ENCODE assay signal across 8 cellular contexts in genomic region chr6:138815797-138816528, GRCh38. TPM values are rescaled to one million over a fixed set of nuclear protein-coding genes. Genes with fewer than 3 reads are reported as not detected.
A peak's percentile ranks its signal among the peaks of the same experiment; 100 is the strongest.
DNase-seq lines count a peak whose midpoint lies in the region; ATAC-seq and TF ChIP-seq lines count a peak whose summit lies in the region.

No MANE protein-coding gene starts in this region.

- no peak overlapping the region for H2AFZ ChIP-seq in hepatocyte

- H3K79me2 ChIP-seq in hepatocyte = no peaks in the 10 kb centered on the region

- H3K27me3 ChIP-seq in ascending aorta (no peaks in the 10 kb centered on the region), hepatocyte (no peaks in the 10 kb centered on the region)

- no peak overlapping the region for H3K4me2 ChIP-seq in hepatocyte

- TF ChIP-seq CTCF in ascending aorta (IDR thresholded peaks at IDR 0.05) = peak; percentile 55 to 72 (median 72)
- peak; percentile 75 for TF ChIP-seq CTCF in hepatocyte (IDR thresholded peaks at IDR 0.05; ENCODE audit: poor library complexity)

- H3K36me3 ChIP-seq in ascending aorta (no peaks in the 10 kb centered on the region), hepatocyte (replicated peaks; ENCODE audit: insufficient read depth, low read depth) (no peaks in the 10 kb centered on the region)

- peak overlapping the region; percentile 91 for H3K27ac Mint-ChIP-seq in stimulated activated naive B cell treated with anti-CD40 and anti-IgM and Interleukin-4, amounts not matched to agents 10 μg/mL and 1 μg/mL and 100 μg/mL, for 72 hours

- ATAC-seq in GM19452 (IDR thresholded peaks at IDR 0.05; ENCODE audit: unreplicated experiment) (peak; percentile 70), HG03520 (IDR thresholded peaks at IDR 0.05; ENCODE audit: unreplicated experiment) (peak; percentile 52)
- ATAC-seq in stimulated activated naive B cell treated with anti-CD40 and anti-IgM and Interleukin-4, amounts not matched to agents 10 μg/mL and 1 μg/mL and 100 μg/mL, for 72 hours (replicated peaks) = peak; percentile 19 to 24

- intact Hi-C loops in ascending aorta (cut with DNase I) = loop anchor here (2.0 kb wide), 1 partner anchor 549 kb away; no protein-coding TSS in a partner anchor

- H3K27me3 Mint-ChIP-seq in stimulated activated naive B cell treated with anti-CD40 and anti-IgM and Interleukin-4, amounts not matched to agents 10 μg/mL and 1 μg/mL and 100 μg/mL, for 72 hours = peaks cover 0 to 3% of the 10 kb centered on the region in 2 donors

- H3K9me3 ChIP-seq in ascending aorta (no peaks in the 10 kb centered on the region), hepatocyte (ENCODE audit: low read depth) (no peaks in the 10 kb centered on the region)

- no peak overlapping the region for H3K4me3 Mint-ChIP-seq in stimulated activated naive B cell treated with anti-CD40 and anti-IgM and Interleukin-4, amounts not matched to agents 10 μg/mL and 1 μg/mL and 100 μg/mL, for 72 hours

- peaks cover 32 to 45% of the 10 kb centered on the region in 2 donors for H3K4me1 Mint-ChIP-seq in stimulated activated naive B cell treated with anti-CD40 and anti-IgM and Interleukin-4, amounts not matched to agents 10 μg/mL and 1 μg/mL and 100 μg/mL, for 72 hours

- no peaks in the 10 kb centered on the region for H3K36me3 Mint-ChIP-seq in stimulated activated naive B cell treated with anti-CD40 and anti-IgM and Interleukin-4, amounts not matched to agents 10 μg/mL and 1 μg/mL and 100 μg/mL, for 72 hours

- H3K9me2 ChIP-seq in hepatocyte (replicated peaks; ENCODE audit: insufficient read depth) = no peaks in the 10 kb centered on the region

- no peaks in the 10 kb centered on the region for H3K4me1 ChIP-seq in ascending aorta
- H3K4me1 ChIP-seq in hepatocyte (ENCODE audit: insufficient read depth) = peaks cover 13% of the 10 kb centered on the region

- peak; percentile 55 for DNase-seq in DMS79 (lab: John Stamatoyannopoulos, UW)
- DNase-seq in NCI-H526 treated with DMSO at 0.1 percent for 48 hours (lab: John Stamatoyannopoulos, UW) = peak; percentile 66
- no peak for DNase-seq in ascending aorta (ENCODE audit: low spot score in 2 of 2)
- DNase-seq in hepatocyte (ENCODE audit: low spot score) = peak; percentile 76
- DNase-seq in stimulated activated naive B cell treated with anti-CD40 and anti-IgM and Interleukin-4, amounts not matched to agents 10 μg/mL and 1 μg/mL and 100 μg/mL, for 72 hours = no peak
- no peak for DNase-seq in activated CD4-positive, alpha-beta T cell treated with anti-CD3 and anti-CD28 coated beads for 1 hour

- no peaks in the 10 kb centered on the region for H3K9me3 Mint-ChIP-seq in stimulated activated naive B cell treated with anti-CD40 and anti-IgM and Interleukin-4, amounts not matched to agents 10 μg/mL and 1 μg/mL and 100 μg/mL, for 72 hours

- H3K4me3 ChIP-seq in ascending aorta (no peak overlapping the region), hepatocyte (no peak overlapping the region)

- no peak overlapping the region for H3K27ac ChIP-seq in ascending aorta
- peak overlapping the region; percentile 84 for H3K27ac ChIP-seq in hepatocyte

- H4K20me1 ChIP-seq in hepatocyte (ENCODE audit: insufficient read depth, poor library complexity, severe bottlenecking) = no peaks in the 10 kb centered on the region

- WGBS in hepatocyte (ENCODE audit: low lambda C conversion rate, missing lambda C conversion rate) = 38% methylated on average over 4 of the region's 4 CpGs

RNA-seq across cellular contexts. Expression of gene ECT2L, which starts 20.1 kb away (rescaled TPM):
- total RNA-seq in ascending aorta (not detected), hepatocyte (0.16 TPM in 1 of 2 replicates, not detected in the other)
- polyA plus RNA-seq in hepatocyte = 0.04 TPM in 1 of 2 replicates, not detected in the other

RNA-seq across cellular contexts. Expression of gene CCDC28A, which starts 42.4 kb away (rescaled TPM):
- total RNA-seq in ascending aorta = 0.32 TPM
- total RNA-seq in hepatocyte = 11.8 and 12.0 TPM in 2 replicates
- 8.9 and 9.1 TPM in 2 replicates for polyA plus RNA-seq in hepatocyte

Comparison
In these comparisons a context has a peak if more than half of its experiments do, and no peak if none do; other contexts are left out.
1. DNase-seq: peak in DMS79 (single experiment), NCI-H526 treated with DMSO at 0.1 percent for 48 hours (single experiment) and hepatocyte (single experiment); none in ascending aorta (0 of 2), stimulated activated naive B cell treated with anti-CD40 and anti-IgM and Interleukin-4, amounts not matched to agents 10 μg/mL and 1 μg/mL and 100 μg/mL, for 72 hours (single experiment) and activated CD4-positive, alpha-beta T cell treated with anti-CD3 and anti-CD28 coated beads for 1 hour (single experiment).
2. Peak in every context shown above with its lines, with median percentiles within 50 percentile points of each other: ATAC-seq.